ENCODE assay signal across 8 cellular contexts in the genomic region with DNA sequence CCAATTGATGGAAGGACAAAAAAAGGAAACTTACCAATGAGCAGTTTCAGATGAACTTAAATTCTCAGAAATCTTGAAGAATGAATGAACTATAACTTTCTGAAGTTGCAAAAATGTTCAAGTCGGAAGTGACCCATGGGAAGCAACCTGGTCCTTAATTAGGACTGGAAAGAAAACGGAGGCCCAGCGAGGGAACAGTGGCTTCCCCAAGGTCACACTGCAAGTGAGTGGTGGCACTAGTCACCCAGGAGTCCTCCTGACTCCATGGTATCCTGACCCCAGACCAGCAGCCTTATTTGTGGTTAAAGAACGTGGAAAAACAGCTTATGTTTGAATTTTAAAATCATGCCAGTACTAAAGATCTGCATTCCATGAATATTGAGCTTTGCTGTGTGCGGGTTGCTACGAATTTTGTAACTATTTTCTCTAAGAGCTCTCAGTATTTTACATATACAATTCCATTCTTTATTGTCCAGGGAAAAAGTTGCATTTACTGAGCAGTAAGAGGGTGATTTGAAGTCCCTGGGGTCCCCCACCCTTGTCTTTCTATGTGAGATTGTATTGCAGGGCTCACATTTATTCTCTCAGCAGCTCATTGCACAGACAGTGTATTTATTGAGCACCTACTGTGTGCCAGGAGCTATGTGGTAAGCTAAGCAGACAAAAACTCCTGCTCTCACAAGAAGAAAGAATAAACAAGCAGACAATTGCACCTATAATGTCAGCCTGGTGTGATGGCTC.
DNase-seq lines count a peak whose midpoint lies in the region; ATAC-seq lines count a peak whose summit lies in the region.

No MANE protein-coding gene starts in this region.

- peaks cover 30% of the 10 kb centered on the region for H3K4me1 ChIP-seq in CD4-positive, CD25-positive, alpha-beta regulatory T cell (ENCODE audit: control insufficient read depth, insufficient read depth, low read length, poor library complexity, severe bottlenecking)
- H3K4me1 ChIP-seq in adipocyte (ENCODE audit: control insufficient read depth, insufficient read depth, low read length) = peaks cover 44% of the 10 kb centered on the region

- ATAC-seq in CD4-positive, CD25-positive, alpha-beta regulatory T cell (ENCODE audit: low read depth in 2 of 2) = no peak
- peak in 1 of 2 donors; percentile 4 for ATAC-seq in natural killer cell treated with Interleukin-12 subunit alpha and Interleukin-12 subunit beta and Interleukin-15 and Interleukin-18, amount 100 ng/mL, for 72 hours

- peaks cover 15 to 57% (median 46%) of the 10 kb centered on the region in 4 donors for H3K4me1 Mint-ChIP-seq in CD4-positive, CD25-positive, alpha-beta regulatory T cell
- H3K4me1 Mint-ChIP-seq in natural killer cell treated with Interleukin-12 subunit alpha and Interleukin-12 subunit beta and Interleukin-15 and Interleukin-18, amount 100 ng/mL, for 72 hours (ENCODE audit: low read depth in 2 of 2) = peaks cover 63 to 74% of the 10 kb centered on the region in 2 donors

- peak overlapping the region; percentile 88 to 95 (median 93) for H3K27ac Mint-ChIP-seq in CD4-positive, CD25-positive, alpha-beta regulatory T cell
- H3K27ac Mint-ChIP-seq in natural killer cell treated with Interleukin-12 subunit alpha and Interleukin-12 subunit beta and Interleukin-15 and Interleukin-18, amount 100 ng/mL, for 72 hours = peak overlapping the region; percentile 98 to 99

- H3K27me3 Mint-ChIP-seq in CD4-positive, CD25-positive, alpha-beta regulatory T cell = no peaks in the 10 kb centered on the region
- no peaks in the 10 kb centered on the region for H3K27me3 Mint-ChIP-seq in natural killer cell treated with Interleukin-12 subunit alpha and Interleukin-12 subunit beta and Interleukin-15 and Interleukin-18, amount 100 ng/mL, for 72 hours

- peak overlapping the region; percentile 56 for H3K4me3 ChIP-seq in CD4-positive, CD25-positive, alpha-beta regulatory T cell (ENCODE audit: low read depth, low read length)
- H3K4me3 ChIP-seq in adipocyte (ENCODE audit: low read length) = peak overlapping the region; percentile 33

- H3K9me3 Mint-ChIP-seq in CD4-positive, CD25-positive, alpha-beta regulatory T cell = no peaks in the 10 kb centered on the region
- peaks cover 2% of the 10 kb centered on the region for H3K9me3 Mint-ChIP-seq in natural killer cell treated with Interleukin-12 subunit alpha and Interleukin-12 subunit beta and Interleukin-15 and Interleukin-18, amount 100 ng/mL, for 72 hours

- peak overlapping the region; percentile 13 for H3K9ac ChIP-seq in adipocyte (ENCODE audit: low read length)

- H3K36me3 Mint-ChIP-seq in CD4-positive, CD25-positive, alpha-beta regulatory T cell = peaks cover 7% of the 10 kb centered on the region
- peaks cover 6% of the 10 kb centered on the region for H3K36me3 Mint-ChIP-seq in natural killer cell treated with Interleukin-12 subunit alpha and Interleukin-12 subunit beta and Interleukin-15 and Interleukin-18, amount 100 ng/mL, for 72 hours

- no peak for DNase-seq in CD4-positive, CD25-positive, alpha-beta regulatory T cell
- DNase-seq in KG1 (lab: John Stamatoyannopoulos, UW) (peak; percentile 74), adipocyte (ENCODE audit: low read depth) (no peak), NCI-H1436 treated with DMSO at 0.1 percent for 48 hours (lab: John Stamatoyannopoulos, UW) (no peak), superior temporal gyrus (ENCODE audit: extremely low spot score) (no peak), nucleus accumbens (lab: John Stamatoyannopoulos, UW) (no peak)
- no peak for DNase-seq in natural killer cell treated with Interleukin-12 subunit alpha and Interleukin-12 subunit beta and Interleukin-15 and Interleukin-18, amount 100 ng/mL, for 72 hours (ENCODE audit: low spot score)
- no peak for DNase-seq in activated effector memory CD4-positive, alpha-beta T cell treated with Interleukin-2 at 50 U/mL for 16 hours

- peak overlapping the region; percentile 11 to 78 (median 48) for H3K4me3 Mint-ChIP-seq in CD4-positive, CD25-positive, alpha-beta regulatory T cell
- H3K4me3 Mint-ChIP-seq in natural killer cell treated with Interleukin-12 subunit alpha and Interleukin-12 subunit beta and Interleukin-15 and Interleukin-18, amount 100 ng/mL, for 72 hours = peak overlapping the region; percentile 82

- H3K27me3 ChIP-seq in CD4-positive, CD25-positive, alpha-beta regulatory T cell (ENCODE audit: control insufficient read depth, insufficient read depth, low read length) = no peaks in the 10 kb centered on the region
- no peaks in the 10 kb centered on the region for H3K27me3 ChIP-seq in adipocyte (replicated peaks; ENCODE audit: control insufficient read depth, insufficient read depth, low read length)

- H3K9me3 ChIP-seq in CD4-positive, CD25-positive, alpha-beta regulatory T cell (ENCODE audit: control insufficient read depth in 2 of 2, low read length in 2 of 2) = no peaks in the 10 kb centered on the region
- no peaks in the 10 kb centered on the region for H3K9me3 ChIP-seq in adipocyte (ENCODE audit: control insufficient read depth, low read length)

- H3K27ac ChIP-seq in CD4-positive, CD25-positive, alpha-beta regulatory T cell (ENCODE audit: insufficient read depth, low read length, poor library complexity, severe bottlenecking) = peak overlapping the region; percentile 75

- no peaks in the 10 kb centered on the region for H3K36me3 ChIP-seq in CD4-positive, CD25-positive, alpha-beta regulatory T cell (ENCODE audit: control insufficient read depth, insufficient read depth, low read length)
- H3K36me3 ChIP-seq in adipocyte (ENCODE audit: control insufficient read depth, insufficient read depth, low read length, severe bottlenecking) = no peaks in the 10 kb centered on the region
